Comparison of ENCODE assay signal across 20 cellular contexts in genomic region chr1:60971330-60971729, GRCh38.
DNase-seq lines count a peak whose midpoint lies in the region; ATAC-seq and TF ChIP-seq lines count a peak whose summit lies in the region.
"Had no signal": no experiment of that assay in that cellular context is flagged by ENCODE, and none has a peak within 500 bp of the region (broad histone marks: within the 10 kb centered on the region; RNA-seq: fewer than 3 reads in every experiment).

No MANE protein-coding gene starts in this region.

- POLR2A ChIA-PET in MCF 10A (lab: Yijun Ruan, JAX): no interaction called here

- H3K36me3 Mint-ChIP-seq in MCF 10A (ENCODE audit: insufficient read depth, unreplicated experiment) (no peaks in the 10 kb centered on the region), neural crest cell (ENCODE audit: low read depth) (peaks cover 13% of the 10 kb centered on the region)
- H3K36me3 Mint-ChIP-seq: CD8-positive, alpha-beta T cell had no signal

- H3K4me1 ChIP-seq in breast epithelium: peaks cover 4 to 6% of the 10 kb centered on the region in 2 donors
- H3K4me1 ChIP-seq: Caco-2 had no signal

- H3K4me3 ChIP-seq in breast epithelium: no peak overlapping the region
- H3K4me3 ChIP-seq: PC-9 had no signal

- no peaks in the 10 kb centered on the region for H3K36me3 ChIP-seq in breast epithelium

- no peak for TF ChIP-seq POLR2A in breast epithelium (IDR thresholded peaks at IDR 0.05)

- intact Hi-C loops in breast epithelium (cut with DNase I; ENCODE audit: low total_unique reads): no loop called here
- intact Hi-C loops in MCF 10A (cut with micrococcal nuclease): loop anchor here (2.0 to 5.0 kb wide), 5 partner anchors 71 to 1776 kb away; no protein-coding TSS in a partner anchor

- DNase-seq in breast epithelium (ENCODE audit: low spot score in 2 of 2): no peak
- no peak for DNase-seq in MCF 10A (ENCODE audit: unreplicated experiment)
- peak in 19 of 61 donors; percentile 2 to 76 (median 28) for DNase-seq in caudate nucleus (lab: John Stamatoyannopoulos, UW)
- no peak for DNase-seq in neural crest cell (ENCODE audit: low read depth, low spot score)
- DNase-seq in GM19238 (ENCODE audit: insufficient read length, low spot score): no peak
- no peak for DNase-seq in HUDEP-2 (lab: John Stamatoyannopoulos, UW; ENCODE audit: unreplicated experiment in 76 of 76)
- DNase-seq: Caco-2; CD8-positive, alpha-beta T cell; HCEC 1CT; Karpas-422; MV-4-11; NCI-H526 treated with DMSO at 0.1 percent for 48 hours; PC-9; RPMI8226; SHP77 treated with DMSO at 0.1 percent for 48 hours had no signal

- H3K27ac ChIP-seq in breast epithelium (peak overlapping the region; percentile 65 to 68), caudate nucleus (ENCODE audit: low read depth, low read length) (peak overlapping the region; percentile 22), temporal lobe (ENCODE audit: low read depth, low read length) (peak overlapping the region; percentile 23)
- H3K27ac ChIP-seq: 22Rv1, C4-2B, PC-9 had no signal

- H3K4me1 Mint-ChIP-seq in MCF 10A (ENCODE audit: insufficient read depth, unreplicated experiment) (peaks cover 18% of the 10 kb centered on the region), neural crest cell (peaks cover 44% of the 10 kb centered on the region)
- H3K4me1 Mint-ChIP-seq: B cell had no signal

- H3K4me3 Mint-ChIP-seq in MCF 10A (ENCODE audit: unreplicated experiment): no peak overlapping the region
- H3K4me3 Mint-ChIP-seq in neural crest cell: no peak overlapping the region
- H3K4me3 Mint-ChIP-seq: B cell; CD8-positive, alpha-beta T cell had no signal

- H3K9me3 Mint-ChIP-seq in MCF 10A (ENCODE audit: unreplicated experiment) (peaks cover 6% of the 10 kb centered on the region), neural crest cell (peaks cover 10% of the 10 kb centered on the region)

- CTCF ChIA-PET in MCF 10A (lab: Yijun Ruan, JAX): interaction anchor here (0.6 to 3.1 kb wide), 12 partner anchors 11 to 879 kb away, joined by 3 to 23 read pairs (median 3); no protein-coding TSS in a partner anchor

- no peak for ATAC-seq in HG02610 (IDR thresholded peaks at IDR 0.05; ENCODE audit: unreplicated experiment)
- ATAC-seq: CD8-positive, alpha-beta T cell had no signal

- no peak for TF ChIP-seq CTCF in breast epithelium (IDR thresholded peaks at IDR 0.05)
- no peak for TF ChIP-seq CTCF in MCF 10A (IDR thresholded peaks at IDR 0.05; ENCODE audit: unreplicated experiment)
- TF ChIP-seq CTCF in neural crest cell (conservative IDR thresholded peaks at IDR 0.05): no peak

- H3K9me3 ChIP-seq in breast epithelium: no peaks in the 10 kb centered on the region
- H3K9me3 ChIP-seq: Caco-2 had no signal

- no TSS peak for BruUV-seq in MCF 10A (replicated peaks; lab: Mats Ljungman, UMichigan)

- H3K27ac Mint-ChIP-seq in MCF 10A (ENCODE audit: low read depth, unreplicated experiment) (no peak overlapping the region), neural crest cell (ENCODE audit: unreplicated experiment) (peak overlapping the region; percentile 86)
- H3K27ac Mint-ChIP-seq: B cell; CD8-positive, alpha-beta T cell had no signal

- no peaks in the 10 kb centered on the region for H3K27me3 ChIP-seq in breast epithelium

- no peaks in the 10 kb centered on the region for H3K27me3 Mint-ChIP-seq in MCF 10A (ENCODE audit: insufficient read depth, unreplicated experiment)
- peaks cover 22% of the 10 kb centered on the region for H3K27me3 Mint-ChIP-seq in neural crest cell (ENCODE audit: low read depth)
- H3K27me3 Mint-ChIP-seq: B cell had no signal
